Comparison of ENCODE assay signal across 11 cellular contexts in genomic region chr1:52674497-52675384, GRCh38. TPM values are rescaled to one million over a fixed set of nuclear protein-coding genes. Genes with fewer than 3 reads are reported as not detected.
DNase-seq lines count a peak whose midpoint lies in the region; ATAC-seq and TF ChIP-seq lines count a peak whose summit lies in the region.
"Had no signal": no experiment of that assay in that cellular context is flagged by ENCODE, and none has a peak within 500 bp of the region (broad histone marks: within the 10 kb centered on the region; RNA-seq: fewer than 3 reads in every experiment).

No MANE protein-coding gene starts in this region.

- H3K36me3 Mint-ChIP-seq in activated CD4-positive, alpha-beta memory T cell treated with anti-CD3 and anti-CD28 coated beads, Interleukin-2, amount 10 ng/mL, durations not matched to agents 7 days and 5 days (ENCODE audit: low read depth) = no peaks in the 10 kb centered on the region
- H3K36me3 Mint-ChIP-seq in activated CD4-positive, alpha-beta memory T cell treated with anti-CD3 and anti-CD28 coated beads for 36 hours = no peaks in the 10 kb centered on the region

- no peak overlapping the region for H3K4me3 ChIP-seq in psoas muscle

- peak overlapping the region; percentile 84 for H3K27ac ChIP-seq in psoas muscle

- POLR2A ChIA-PET in activated CD4-positive, alpha-beta memory T cell treated with anti-CD3 and anti-CD28 coated beads, Interleukin-2, amount 10 ng/mL, durations not matched to agents 7 days and 5 days (lab: Charles Lee) = interaction anchor here (0.7 to 0.9 kb wide), 2 partner anchors 271 to 276 kb away, joined by 3 read pairs; partner anchors contain the start of genes ORC1 and PRPF38A
- POLR2A ChIA-PET in activated CD4-positive, alpha-beta memory T cell treated with anti-CD3 and anti-CD28 coated beads for 36 hours (lab: Charles Lee) = no interaction called here

- CTCF ChIA-PET in activated CD4-positive, alpha-beta memory T cell treated with anti-CD3 and anti-CD28 coated beads, Interleukin-2, amount 10 ng/mL, durations not matched to agents 7 days and 5 days (lab: Charles Lee) = interaction anchor here (2.9 kb wide), 1 partner anchor 11 kb away, joined by 10 read pairs; no protein-coding TSS in a partner anchor
- CTCF ChIA-PET in activated CD4-positive, alpha-beta memory T cell treated with anti-CD3 and anti-CD28 coated beads for 36 hours (lab: Charles Lee) = interaction anchor here (1.5 kb wide), 1 partner anchor 11 kb away, joined by 7 read pairs; no protein-coding TSS in a partner anchor

- peaks cover 42% of the 10 kb centered on the region for H3K4me1 ChIP-seq in psoas muscle

- H3K4me3 Mint-ChIP-seq in activated CD4-positive, alpha-beta memory T cell treated with anti-CD3 and anti-CD28 coated beads, Interleukin-2, amount 10 ng/mL, durations not matched to agents 7 days and 5 days = no peak overlapping the region
- H3K4me3 Mint-ChIP-seq in activated CD4-positive, alpha-beta memory T cell treated with anti-CD3 and anti-CD28 coated beads for 36 hours = no peak overlapping the region
- H3K4me3 Mint-ChIP-seq: activated B cell treated with CpG ODN at 0.5 μM for 24 hours had no signal

- DNase-seq in activated CD4-positive, alpha-beta memory T cell treated with anti-CD3 and anti-CD28 coated beads, Interleukin-2, amount 10 ng/mL, durations not matched to agents 7 days and 5 days = peak; percentile 29
- DNase-seq in activated CD4-positive, alpha-beta memory T cell treated with anti-CD3 and anti-CD28 coated beads for 36 hours = no peak
- DNase-seq in OCI-M1 (lab: John Stamatoyannopoulos, UW) (peak; percentile 50), dermis blood vessel endothelial cell (peak; percentile 65), psoas muscle (no peak), SIG-M5 (lab: John Stamatoyannopoulos, UW) (no peak), COLO829 (ENCODE audit: low spot score) (no peak), NCI-H510A (lab: John Stamatoyannopoulos, UW) (no peak)
- DNase-seq: activated B cell treated with CpG ODN at 0.5 μM for 24 hours, glutamatergic neuron, NCI-H345 had no signal

- no peaks in the 10 kb centered on the region for H3K36me3 ChIP-seq in psoas muscle (ENCODE audit: insufficient read depth in 1 of 2, low read depth in 1 of 2)

- H3K27me3 ChIP-seq in psoas muscle (ENCODE audit: insufficient read depth in 3 of 3, low read length in 2 of 3) = no peaks in the 10 kb centered on the region

- H3K27me3 Mint-ChIP-seq in activated CD4-positive, alpha-beta memory T cell treated with anti-CD3 and anti-CD28 coated beads, Interleukin-2, amount 10 ng/mL, durations not matched to agents 7 days and 5 days = no peaks in the 10 kb centered on the region
- H3K27me3 Mint-ChIP-seq in activated CD4-positive, alpha-beta memory T cell treated with anti-CD3 and anti-CD28 coated beads for 36 hours = no peaks in the 10 kb centered on the region
- H3K27me3 Mint-ChIP-seq: activated B cell treated with CpG ODN at 0.5 μM for 24 hours had no signal

- H3K9me3 Mint-ChIP-seq in activated CD4-positive, alpha-beta memory T cell treated with anti-CD3 and anti-CD28 coated beads, Interleukin-2, amount 10 ng/mL, durations not matched to agents 7 days and 5 days = no peaks in the 10 kb centered on the region
- H3K9me3 Mint-ChIP-seq in activated CD4-positive, alpha-beta memory T cell treated with anti-CD3 and anti-CD28 coated beads for 36 hours = no peaks in the 10 kb centered on the region
- H3K9me3 Mint-ChIP-seq: activated B cell treated with CpG ODN at 0.5 μM for 24 hours had no signal

- peak overlapping the region; percentile 31 for H3K27ac Mint-ChIP-seq in activated CD4-positive, alpha-beta memory T cell treated with anti-CD3 and anti-CD28 coated beads, Interleukin-2, amount 10 ng/mL, durations not matched to agents 7 days and 5 days
- no peak overlapping the region for H3K27ac Mint-ChIP-seq in activated CD4-positive, alpha-beta memory T cell treated with anti-CD3 and anti-CD28 coated beads for 36 hours
- H3K27ac Mint-ChIP-seq: activated B cell treated with CpG ODN at 0.5 μM for 24 hours had no signal

- no peak for ATAC-seq in psoas muscle

- no peak for TF ChIP-seq CTCF in psoas muscle (IDR thresholded peaks at IDR 0.05)

- H3K9me3 ChIP-seq in psoas muscle = no peaks in the 10 kb centered on the region

- peaks cover 17% of the 10 kb centered on the region for H3K4me1 Mint-ChIP-seq in activated CD4-positive, alpha-beta memory T cell treated with anti-CD3 and anti-CD28 coated beads, Interleukin-2, amount 10 ng/mL, durations not matched to agents 7 days and 5 days
- peaks cover 9% of the 10 kb centered on the region for H3K4me1 Mint-ChIP-seq in activated CD4-positive, alpha-beta memory T cell treated with anti-CD3 and anti-CD28 coated beads for 36 hours (ENCODE audit: low read depth)

- 68 to 77% (median 71%) methylated on average over 6 of the region's 6 CpGs for WGBS in psoas muscle, 3 donors

- intact Hi-C loops in activated CD4-positive, alpha-beta memory T cell treated with anti-CD3 and anti-CD28 coated beads for 36 hours (cut with micrococcal nuclease) = no loop called here
- intact Hi-C loops in psoas muscle (cut with DNase I) = loop anchor here (5.0 to 10.0 kb wide), 3 partner anchors 72 to 122 kb away; partner anchors contain the start of genes TUT4 (in 2 of the 2) and GPX7 (in 1 of the 2)

RNA-seq across cellular contexts. Expression of gene COA7, which starts 23.4 kb away (rescaled TPM):
- total RNA-seq in activated CD4-positive, alpha-beta memory T cell treated with anti-CD3 and anti-CD28 coated beads, Interleukin-2, amount 10 ng/mL, durations not matched to agents 7 days and 5 days = 10 to 100 TPM; 13.6 TPM
- total RNA-seq in activated CD4-positive, alpha-beta memory T cell treated with anti-CD3 and anti-CD28 coated beads for 36 hours = 10 to 100 TPM; 17.9 to 18.7 TPM
- total RNA-seq in dermis blood vessel endothelial cell = 12.6 and 17.2 TPM in 2 replicates
- total RNA-seq in psoas muscle = 10 to 100 TPM; 25.2 to 48.8 (median 38.7) TPM
- 10 to 100 TPM; 27.4 to 41.8 (median 30.5) TPM for polyA plus RNA-seq in psoas muscle

RNA-seq across cellular contexts. Expression of gene SHISAL2A, which starts 41.8 kb away (rescaled TPM):
- 10 to 100 TPM; 10.8 to 11.4 TPM for total RNA-seq in activated CD4-positive, alpha-beta memory T cell treated with anti-CD3 and anti-CD28 coated beads, Interleukin-2, amount 10 ng/mL, durations not matched to agents 7 days and 5 days
- total RNA-seq in activated CD4-positive, alpha-beta memory T cell treated with anti-CD3 and anti-CD28 coated beads for 36 hours = 10 to 100 TPM in 1 of 2 experiments, 1 to 10 TPM in 1; 9.9 to 11.0 TPM
- total RNA-seq in dermis blood vessel endothelial cell (not detected in 2 replicates), psoas muscle (1 to 10 TPM in 1 of 4 donors, under 1 TPM in 3; 0.19 to 1.6 (median 0.45) TPM)
- under 1 TPM; 0.13 to 0.44 (median 0.25) TPM for polyA plus RNA-seq in psoas muscle

RNA-seq across cellular contexts. Expression of gene ZYG11B, which starts 51.5 kb away (rescaled TPM):
- total RNA-seq in activated CD4-positive, alpha-beta memory T cell treated with anti-CD3 and anti-CD28 coated beads, Interleukin-2, amount 10 ng/mL, durations not matched to agents 7 days and 5 days = 10 to 100 TPM; 12.7 to 12.8 TPM
- 10 to 100 TPM; 14.2 to 14.8 TPM for total RNA-seq in activated CD4-positive, alpha-beta memory T cell treated with anti-CD3 and anti-CD28 coated beads for 36 hours
- 45.0 and 49.7 TPM in 2 replicates for total RNA-seq in dermis blood vessel endothelial cell
- 100 to 1,000 TPM in 2 of 4 donors, 10 to 100 TPM in 2; 72.0 to 152 (median 97.1) TPM for total RNA-seq in psoas muscle
- polyA plus RNA-seq in psoas muscle = 10 to 100 TPM; 11.4 to 91.0 (median 24.4) TPM

Comparison
In these comparisons a context has a peak if more than half of its experiments do, and no peak if none do; other contexts are left out.
1. DNase-seq: peak in activated CD4-positive, alpha-beta memory T cell treated with anti-CD3 and anti-CD28 coated beads, Interleukin-2, amount 10 ng/mL, durations not matched to agents 7 days and 5 days (single experiment), OCI-M1 (single experiment) and dermis blood vessel endothelial cell (single experiment); none in activated CD4-positive, alpha-beta memory T cell treated with anti-CD3 and anti-CD28 coated beads for 36 hours (single experiment), psoas muscle (0 of 2), SIG-M5 (single experiment), COLO829 (single experiment) and NCI-H510A (single experiment).
2. RNA of gene SHISAL2A, which starts 41.8 kb away (total RNA-seq): 10.8 to 11.4 TPM in activated CD4-positive, alpha-beta memory T cell treated with anti-CD3 and anti-CD28 coated beads, Interleukin-2, amount 10 ng/mL, durations not matched to agents 7 days and 5 days and 9.9 to 11.0 TPM in activated CD4-positive, alpha-beta memory T cell treated with anti-CD3 and anti-CD28 coated beads for 36 hours; 0.19 to 1.6 TPM in psoas muscle and not detected in dermis blood vessel endothelial cell; every median in the first group is over 4 times any median in the second.